ENCODE assay signal across 2 cellular contexts in the genomic region with DNA sequence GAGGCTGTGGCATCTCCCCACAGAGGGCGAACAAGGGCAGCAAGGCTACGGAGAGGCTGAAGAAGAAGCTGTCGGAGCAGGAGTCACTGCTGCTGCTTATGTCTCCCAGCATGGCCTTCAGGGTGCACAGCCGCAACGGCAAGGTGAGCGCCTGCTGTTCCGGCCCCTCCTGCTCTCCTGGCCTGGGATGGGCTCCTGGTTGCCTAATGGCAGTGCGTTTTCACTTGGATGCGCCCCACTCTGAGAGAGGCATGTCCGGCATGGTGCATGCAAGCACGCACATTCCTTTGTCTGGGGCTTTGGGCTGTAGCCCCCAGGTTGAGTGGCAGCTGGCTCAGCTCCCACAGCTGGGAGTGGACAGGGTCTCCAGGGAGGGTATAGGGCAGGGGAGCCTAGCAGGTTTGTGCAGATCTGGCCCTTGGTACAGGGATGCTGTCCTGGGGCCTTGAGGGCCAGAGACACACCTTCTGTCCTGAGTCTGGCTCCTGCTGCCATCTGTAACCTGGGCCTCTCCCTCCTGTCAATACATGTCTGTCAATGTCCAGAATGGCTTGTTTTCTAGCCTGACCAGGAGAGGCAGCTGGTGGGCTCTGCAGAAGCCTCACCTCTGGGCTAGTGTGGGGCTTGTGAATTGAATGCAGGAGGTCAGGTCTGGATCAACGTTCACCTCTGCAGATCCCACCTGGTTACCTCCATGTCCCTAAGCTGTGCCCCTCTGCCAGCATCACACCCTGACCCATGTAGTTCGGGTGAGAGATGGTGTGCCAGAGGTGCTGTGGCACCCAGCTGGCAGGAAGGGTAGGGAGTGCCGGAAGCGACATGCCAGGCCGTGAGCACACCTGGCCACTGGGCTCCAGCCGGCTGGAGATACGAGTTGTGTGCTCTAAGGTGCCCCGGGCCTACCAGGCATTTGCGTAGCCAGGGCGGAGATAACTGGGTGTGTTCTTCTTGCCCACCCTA.
TF ChIP-seq lines count a peak whose summit lies in the region.

No MANE protein-coding gene starts in this region.

TF ChIP-seq in HepG2, 621 proteins besides CTCF, POLR2A, EP300 and RAD21:
- TF ChIP-seq IRX3 (CRISPR knock-in tag; IDR thresholded peaks at IDR 0.05; ENCODE audit: borderline replicate concordance, low read depth) (no peak), AGO2 (optimal IDR thresholded peaks at IDR 0.05; ENCODE audit: low read depth, low read length) (peak; percentile 43), SSRP1 (CRISPR knock-in tag; IDR thresholded peaks at IDR 0.05) (no peak)

TF ChIP-seq in K562, 482 proteins besides CTCF, POLR2A, EP300 and RAD21 (continues in another document):
- no peak for TF ChIP-seq BRD4 (IDR thresholded peaks at IDR 0.05)
- TF ChIP-seq, protein P1, sequence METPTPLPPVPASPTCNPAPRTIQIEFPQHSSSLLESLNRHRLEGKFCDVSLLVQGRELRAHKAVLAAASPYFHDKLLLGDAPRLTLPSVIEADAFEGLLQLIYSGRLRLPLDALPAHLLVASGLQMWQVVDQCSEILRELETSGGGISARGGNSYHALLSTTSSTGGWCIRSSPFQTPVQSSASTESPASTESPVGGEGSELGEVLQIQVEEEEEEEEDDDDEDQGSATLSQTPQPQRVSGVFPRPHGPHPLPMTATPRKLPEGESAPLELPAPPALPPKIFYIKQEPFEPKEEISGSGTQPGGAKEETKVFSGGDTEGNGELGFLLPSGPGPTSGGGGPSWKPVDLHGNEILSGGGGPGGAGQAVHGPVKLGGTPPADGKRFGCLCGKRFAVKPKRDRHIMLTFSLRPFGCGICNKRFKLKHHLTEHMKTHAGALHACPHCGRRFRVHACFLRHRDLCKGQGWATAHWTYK (CRISPR knock-in tag; IDR thresholded peaks at IDR 0.05): no peak
- TF ChIP-seq, protein P2, sequence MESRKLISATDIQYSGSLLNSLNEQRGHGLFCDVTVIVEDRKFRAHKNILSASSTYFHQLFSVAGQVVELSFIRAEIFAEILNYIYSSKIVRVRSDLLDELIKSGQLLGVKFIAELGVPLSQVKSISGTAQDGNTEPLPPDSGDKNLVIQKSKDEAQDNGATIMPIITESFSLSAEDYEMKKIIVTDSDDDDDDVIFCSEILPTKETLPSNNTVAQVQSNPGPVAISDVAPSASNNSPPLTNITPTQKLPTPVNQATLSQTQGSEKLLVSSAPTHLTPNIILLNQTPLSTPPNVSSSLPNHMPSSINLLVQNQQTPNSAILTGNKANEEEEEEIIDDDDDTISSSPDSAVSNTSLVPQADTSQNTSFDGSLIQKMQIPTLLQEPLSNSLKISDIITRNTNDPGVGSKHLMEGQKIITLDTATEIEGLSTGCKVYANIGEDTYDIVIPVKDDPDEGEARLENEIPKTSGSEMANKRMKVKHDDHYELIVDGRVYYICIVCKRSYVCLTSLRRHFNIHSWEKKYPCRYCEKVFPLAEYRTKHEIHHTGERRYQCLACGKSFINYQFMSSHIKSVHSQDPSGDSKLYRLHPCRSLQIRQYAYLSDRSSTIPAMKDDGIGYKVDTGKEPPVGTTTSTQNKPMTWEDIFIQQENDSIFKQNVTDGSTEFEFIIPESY (CRISPR knock-in tag; IDR thresholded peaks at IDR 0.05): no peak
- TF ChIP-seq, protein P3, sequence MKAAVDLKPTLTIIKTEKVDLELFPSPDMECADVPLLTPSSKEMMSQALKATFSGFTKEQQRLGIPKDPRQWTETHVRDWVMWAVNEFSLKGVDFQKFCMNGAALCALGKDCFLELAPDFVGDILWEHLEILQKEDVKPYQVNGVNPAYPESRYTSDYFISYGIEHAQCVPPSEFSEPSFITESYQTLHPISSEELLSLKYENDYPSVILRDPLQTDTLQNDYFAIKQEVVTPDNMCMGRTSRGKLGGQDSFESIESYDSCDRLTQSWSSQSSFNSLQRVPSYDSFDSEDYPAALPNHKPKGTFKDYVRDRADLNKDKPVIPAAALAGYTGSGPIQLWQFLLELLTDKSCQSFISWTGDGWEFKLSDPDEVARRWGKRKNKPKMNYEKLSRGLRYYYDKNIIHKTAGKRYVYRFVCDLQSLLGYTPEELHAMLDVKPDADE (conservative IDR thresholded peaks at IDR 0.05; ENCODE audit: control insufficient read depth, low read depth, low read length): no peak
- TF ChIP-seq ATF1 (CRISPR knock-in tag; IDR thresholded peaks at IDR 0.05): no peak
- TF ChIP-seq ATF1 (tag; IDR thresholded peaks at IDR 0.05): no peak
- TF ChIP-seq, protein P4, sequence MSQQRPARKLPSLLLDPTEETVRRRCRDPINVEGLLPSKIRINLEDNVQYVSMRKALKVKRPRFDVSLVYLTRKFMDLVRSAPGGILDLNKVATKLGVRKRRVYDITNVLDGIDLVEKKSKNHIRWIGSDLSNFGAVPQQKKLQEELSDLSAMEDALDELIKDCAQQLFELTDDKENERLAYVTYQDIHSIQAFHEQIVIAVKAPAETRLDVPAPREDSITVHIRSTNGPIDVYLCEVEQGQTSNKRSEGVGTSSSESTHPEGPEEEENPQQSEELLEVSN (IDR thresholded peaks at IDR 0.05; ENCODE audit: borderline replicate concordance in 1 of 2, extremely low read depth in 1 of 2, insufficient read depth in 1 of 2, insufficient read length in 1 of 2, low read depth in 1 of 2, low read length in 1 of 2, poor library complexity in 1 of 2, severe bottlenecking in 1 of 2): no peak
- TF ChIP-seq TEAD4 (IDR thresholded peaks at IDR 0.05; ENCODE audit: low read length): no peak
- no peak for TF ChIP-seq TEAD4 (CRISPR knock-in tag; IDR thresholded peaks at IDR 0.05; ENCODE audit: borderline replicate concordance)
- TF ChIP-seq ZNF146 (CRISPR knock-in tag; IDR thresholded peaks at IDR 0.05; ENCODE audit: unreplicated experiment): no peak
- TF ChIP-seq, protein P5, sequence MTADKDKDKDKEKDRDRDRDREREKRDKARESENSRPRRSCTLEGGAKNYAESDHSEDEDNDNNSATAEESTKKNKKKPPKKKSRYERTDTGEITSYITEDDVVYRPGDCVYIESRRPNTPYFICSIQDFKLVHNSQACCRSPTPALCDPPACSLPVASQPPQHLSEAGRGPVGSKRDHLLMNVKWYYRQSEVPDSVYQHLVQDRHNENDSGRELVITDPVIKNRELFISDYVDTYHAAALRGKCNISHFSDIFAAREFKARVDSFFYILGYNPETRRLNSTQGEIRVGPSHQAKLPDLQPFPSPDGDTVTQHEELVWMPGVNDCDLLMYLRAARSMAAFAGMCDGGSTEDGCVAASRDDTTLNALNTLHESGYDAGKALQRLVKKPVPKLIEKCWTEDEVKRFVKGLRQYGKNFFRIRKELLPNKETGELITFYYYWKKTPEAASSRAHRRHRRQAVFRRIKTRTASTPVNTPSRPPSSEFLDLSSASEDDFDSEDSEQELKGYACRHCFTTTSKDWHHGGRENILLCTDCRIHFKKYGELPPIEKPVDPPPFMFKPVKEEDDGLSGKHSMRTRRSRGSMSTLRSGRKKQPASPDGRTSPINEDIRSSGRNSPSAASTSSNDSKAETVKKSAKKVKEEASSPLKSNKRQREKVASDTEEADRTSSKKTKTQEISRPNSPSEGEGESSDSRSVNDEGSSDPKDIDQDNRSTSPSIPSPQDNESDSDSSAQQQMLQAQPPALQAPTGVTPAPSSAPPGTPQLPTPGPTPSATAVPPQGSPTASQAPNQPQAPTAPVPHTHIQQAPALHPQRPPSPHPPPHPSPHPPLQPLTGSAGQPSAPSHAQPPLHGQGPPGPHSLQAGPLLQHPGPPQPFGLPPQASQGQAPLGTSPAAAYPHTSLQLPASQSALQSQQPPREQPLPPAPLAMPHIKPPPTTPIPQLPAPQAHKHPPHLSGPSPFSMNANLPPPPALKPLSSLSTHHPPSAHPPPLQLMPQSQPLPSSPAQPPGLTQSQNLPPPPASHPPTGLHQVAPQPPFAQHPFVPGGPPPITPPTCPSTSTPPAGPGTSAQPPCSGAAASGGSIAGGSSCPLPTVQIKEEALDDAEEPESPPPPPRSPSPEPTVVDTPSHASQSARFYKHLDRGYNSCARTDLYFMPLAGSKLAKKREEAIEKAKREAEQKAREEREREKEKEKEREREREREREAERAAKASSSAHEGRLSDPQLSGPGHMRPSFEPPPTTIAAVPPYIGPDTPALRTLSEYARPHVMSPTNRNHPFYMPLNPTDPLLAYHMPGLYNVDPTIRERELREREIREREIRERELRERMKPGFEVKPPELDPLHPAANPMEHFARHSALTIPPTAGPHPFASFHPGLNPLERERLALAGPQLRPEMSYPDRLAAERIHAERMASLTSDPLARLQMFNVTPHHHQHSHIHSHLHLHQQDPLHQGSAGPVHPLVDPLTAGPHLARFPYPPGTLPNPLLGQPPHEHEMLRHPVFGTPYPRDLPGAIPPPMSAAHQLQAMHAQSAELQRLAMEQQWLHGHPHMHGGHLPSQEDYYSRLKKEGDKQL (CRISPR knock-in tag; IDR thresholded peaks at IDR 0.05; ENCODE audit: borderline replicate concordance): no peak
- TF ChIP-seq GTF2F1 (IDR thresholded peaks at IDR 0.05; ENCODE audit: low read depth, low read length): 0 out of 2 replicates have a peak, but pooled peaks have one; percentile 31
- TF ChIP-seq CEBPB (tag; IDR thresholded peaks at IDR 0.05): no peak
- TF ChIP-seq SIX5 (IDR thresholded peaks at IDR 0.05; ENCODE audit: borderline replicate concordance in 1 of 2, insufficient read depth in 1 of 2, low read depth in 1 of 2, low read length in 2 of 2): 0 out of 4 replicates have a peak, but pooled peaks of 1 of the 2 experiments have one; percentile 9
- TF ChIP-seq CBFB (CRISPR knock-in tag; IDR thresholded peaks at IDR 0.05): no peak
- peak; percentile 17; the same call in 1 of the 2 replicates for TF ChIP-seq RB1 (IDR thresholded peaks at IDR 0.05; ENCODE audit: low read depth)
- no peak for TF ChIP-seq KLF1 (tag; IDR thresholded peaks at IDR 0.05)
- no peak for TF ChIP-seq CBX2 (IDR thresholded peaks at IDR 0.05; ENCODE audit: insufficient read depth, low read length, poor library complexity, severe bottlenecking)
- no peak for TF ChIP-seq ASH1L (IDR thresholded peaks at IDR 0.05; ENCODE audit: borderline replicate concordance, low read depth, partially characterized antibody)
- TF ChIP-seq SMC3 (conservative IDR thresholded peaks at IDR 0.05; ENCODE audit: insufficient read depth, low read depth, low read length): 0 out of 2 replicates have a peak, but pooled peaks have one; percentile 6
- TF ChIP-seq RBBP5 (IDR thresholded peaks at IDR 0.05; ENCODE audit: borderline replicate concordance, insufficient read depth, low read length, poor library complexity, severe bottlenecking): no peak
- TF ChIP-seq SETDB1 (IDR thresholded peaks at IDR 0.05; ENCODE audit: low read length): no peak
- TF ChIP-seq, protein P6, sequence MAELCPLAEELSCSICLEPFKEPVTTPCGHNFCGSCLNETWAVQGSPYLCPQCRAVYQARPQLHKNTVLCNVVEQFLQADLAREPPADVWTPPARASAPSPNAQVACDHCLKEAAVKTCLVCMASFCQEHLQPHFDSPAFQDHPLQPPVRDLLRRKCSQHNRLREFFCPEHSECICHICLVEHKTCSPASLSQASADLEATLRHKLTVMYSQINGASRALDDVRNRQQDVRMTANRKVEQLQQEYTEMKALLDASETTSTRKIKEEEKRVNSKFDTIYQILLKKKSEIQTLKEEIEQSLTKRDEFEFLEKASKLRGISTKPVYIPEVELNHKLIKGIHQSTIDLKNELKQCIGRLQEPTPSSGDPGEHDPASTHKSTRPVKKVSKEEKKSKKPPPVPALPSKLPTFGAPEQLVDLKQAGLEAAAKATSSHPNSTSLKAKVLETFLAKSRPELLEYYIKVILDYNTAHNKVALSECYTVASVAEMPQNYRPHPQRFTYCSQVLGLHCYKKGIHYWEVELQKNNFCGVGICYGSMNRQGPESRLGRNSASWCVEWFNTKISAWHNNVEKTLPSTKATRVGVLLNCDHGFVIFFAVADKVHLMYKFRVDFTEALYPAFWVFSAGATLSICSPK (IDR thresholded peaks at IDR 0.05; ENCODE audit: borderline replicate concordance): no peak
- no peak for TF ChIP-seq DMBX1 (CRISPR knock-in tag; IDR thresholded peaks at IDR 0.05; ENCODE audit: borderline replicate concordance)
- TF ChIP-seq CAMTA2 (CRISPR knock-in tag; conservative IDR thresholded peaks at IDR 0.05): no peak
- no peak for TF ChIP-seq L3MBTL2 (IDR thresholded peaks at IDR 0.05)
- TF ChIP-seq TAF9B (IDR thresholded peaks at IDR 0.05; ENCODE audit: partially characterized antibody): no peak
